Comparison of ENCODE assay signal across 1 cellular context in the genomic region with DNA sequence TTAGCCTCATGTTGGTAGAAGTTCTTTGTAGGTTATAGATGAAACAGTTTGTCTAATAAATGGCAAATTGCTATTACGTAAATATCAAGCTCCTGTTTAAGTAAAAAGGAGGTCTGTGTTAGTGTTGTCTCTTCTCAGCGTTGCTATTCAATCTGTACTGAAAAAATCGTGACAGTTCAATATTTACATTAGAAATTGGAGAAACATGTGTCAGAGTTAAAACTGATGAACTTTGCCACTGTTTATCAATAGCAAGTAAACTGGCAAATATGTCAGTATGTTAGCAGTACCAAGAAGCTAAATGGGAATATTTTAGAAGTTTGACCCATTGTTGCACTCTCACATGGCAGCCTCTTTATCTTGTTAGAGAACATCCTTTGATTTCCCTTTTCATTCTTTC.
TF ChIP-seq lines count a peak whose summit lies in the region.

No MANE protein-coding gene starts in this region.

TF ChIP-seq in HepG2, 621 proteins besides CTCF, POLR2A, EP300 and RAD21 (continued from another document and continues in another):
- peak; percentile 46; the same call in 1 of the 2 replicates for TF ChIP-seq HNF4G (IDR thresholded peaks at IDR 0.05; ENCODE audit: borderline replicate concordance, low read depth, low read length)
- peak; percentile 44; the same call in 1 of the 2 replicates for TF ChIP-seq HNF4G (CRISPR knock-in tag; IDR thresholded peaks at IDR 0.05; ENCODE audit: borderline replicate concordance, low read depth)
- peak; percentile 50; the same call in 1 of the 2 replicates for TF ChIP-seq MXD4 (CRISPR knock-in tag; IDR thresholded peaks at IDR 0.05)
- TF ChIP-seq ZNF10 (CRISPR knock-in tag; IDR thresholded peaks at IDR 0.05; ENCODE audit: borderline replicate concordance, low read depth): no peak
- TF ChIP-seq HOXA9 (CRISPR knock-in tag; IDR thresholded peaks at IDR 0.05; ENCODE audit: borderline replicate concordance): no peak
- TF ChIP-seq, protein P1, sequence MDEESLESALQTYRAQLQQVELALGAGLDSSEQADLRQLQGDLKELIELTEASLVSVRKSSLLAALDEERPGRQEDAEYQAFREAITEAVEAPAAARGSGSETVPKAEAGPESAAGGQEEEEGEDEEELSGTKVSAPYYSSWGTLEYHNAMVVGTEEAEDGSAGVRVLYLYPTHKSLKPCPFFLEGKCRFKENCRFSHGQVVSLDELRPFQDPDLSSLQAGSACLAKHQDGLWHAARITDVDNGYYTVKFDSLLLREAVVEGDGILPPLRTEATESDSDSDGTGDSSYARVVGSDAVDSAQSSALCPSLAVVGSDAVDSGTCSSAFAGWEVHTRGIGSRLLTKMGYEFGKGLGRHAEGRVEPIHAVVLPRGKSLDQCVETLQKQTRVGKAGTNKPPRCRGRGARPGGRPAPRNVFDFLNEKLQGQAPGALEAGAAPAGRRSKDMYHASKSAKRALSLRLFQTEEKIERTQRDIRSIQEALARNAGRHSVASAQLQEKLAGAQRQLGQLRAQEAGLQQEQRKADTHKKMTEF (CRISPR knock-in tag; IDR thresholded peaks at IDR 0.05): peak; percentile 85; the same call in 1 of the 2 replicates
- TF ChIP-seq ARNTL (CRISPR knock-in tag; IDR thresholded peaks at IDR 0.05): peak; percentile 71; the same call in 1 of the 2 replicates
- no peak for TF ChIP-seq BRD4 (CRISPR knock-in tag; IDR thresholded peaks at IDR 0.05)
- no peak for TF ChIP-seq ZNF230 (CRISPR knock-in tag; IDR thresholded peaks at IDR 0.05)
- no peak for TF ChIP-seq ATM (IDR thresholded peaks at IDR 0.05; ENCODE audit: borderline replicate concordance)
- TF ChIP-seq SIX4 (CRISPR knock-in tag; IDR thresholded peaks at IDR 0.05): peak; percentile 93
- TF ChIP-seq, protein P2, sequence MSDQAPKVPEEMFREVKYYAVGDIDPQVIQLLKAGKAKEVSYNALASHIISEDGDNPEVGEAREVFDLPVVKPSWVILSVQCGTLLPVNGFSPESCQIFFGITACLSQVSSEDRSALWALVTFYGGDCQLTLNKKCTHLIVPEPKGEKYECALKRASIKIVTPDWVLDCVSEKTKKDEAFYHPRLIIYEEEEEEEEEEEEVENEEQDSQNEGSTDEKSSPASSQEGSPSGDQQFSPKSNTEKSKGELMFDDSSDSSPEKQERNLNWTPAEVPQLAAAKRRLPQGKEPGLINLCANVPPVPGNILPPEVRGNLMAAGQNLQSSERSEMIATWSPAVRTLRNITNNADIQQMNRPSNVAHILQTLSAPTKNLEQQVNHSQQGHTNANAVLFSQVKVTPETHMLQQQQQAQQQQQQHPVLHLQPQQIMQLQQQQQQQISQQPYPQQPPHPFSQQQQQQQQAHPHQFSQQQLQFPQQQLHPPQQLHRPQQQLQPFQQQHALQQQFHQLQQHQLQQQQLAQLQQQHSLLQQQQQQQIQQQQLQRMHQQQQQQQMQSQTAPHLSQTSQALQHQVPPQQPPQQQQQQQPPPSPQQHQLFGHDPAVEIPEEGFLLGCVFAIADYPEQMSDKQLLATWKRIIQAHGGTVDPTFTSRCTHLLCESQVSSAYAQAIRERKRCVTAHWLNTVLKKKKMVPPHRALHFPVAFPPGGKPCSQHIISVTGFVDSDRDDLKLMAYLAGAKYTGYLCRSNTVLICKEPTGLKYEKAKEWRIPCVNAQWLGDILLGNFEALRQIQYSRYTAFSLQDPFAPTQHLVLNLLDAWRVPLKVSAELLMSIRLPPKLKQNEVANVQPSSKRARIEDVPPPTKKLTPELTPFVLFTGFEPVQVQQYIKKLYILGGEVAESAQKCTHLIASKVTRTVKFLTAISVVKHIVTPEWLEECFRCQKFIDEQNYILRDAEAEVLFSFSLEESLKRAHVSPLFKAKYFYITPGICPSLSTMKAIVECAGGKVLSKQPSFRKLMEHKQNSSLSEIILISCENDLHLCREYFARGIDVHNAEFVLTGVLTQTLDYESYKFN (CRISPR knock-in tag; conservative IDR thresholded peaks at IDR 0.05): peak; percentile 96
- TF ChIP-seq, protein P3, sequence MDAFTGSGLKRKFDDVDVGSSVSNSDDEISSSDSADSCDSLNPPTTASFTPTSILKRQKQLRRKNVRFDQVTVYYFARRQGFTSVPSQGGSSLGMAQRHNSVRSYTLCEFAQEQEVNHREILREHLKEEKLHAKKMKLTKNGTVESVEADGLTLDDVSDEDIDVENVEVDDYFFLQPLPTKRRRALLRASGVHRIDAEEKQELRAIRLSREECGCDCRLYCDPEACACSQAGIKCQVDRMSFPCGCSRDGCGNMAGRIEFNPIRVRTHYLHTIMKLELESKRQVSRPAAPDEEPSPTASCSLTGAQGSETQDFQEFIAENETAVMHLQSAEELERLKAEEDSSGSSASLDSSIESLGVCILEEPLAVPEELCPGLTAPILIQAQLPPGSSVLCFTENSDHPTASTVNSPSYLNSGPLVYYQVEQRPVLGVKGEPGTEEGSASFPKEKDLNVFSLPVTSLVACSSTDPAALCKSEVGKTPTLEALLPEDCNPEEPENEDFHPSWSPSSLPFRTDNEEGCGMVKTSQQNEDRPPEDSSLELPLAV (CRISPR knock-in tag; conservative IDR thresholded peaks at IDR 0.05; ENCODE audit: low read depth): no peak
- peak; percentile 84 for TF ChIP-seq FOXO1 (CRISPR knock-in tag; IDR thresholded peaks at IDR 0.05)
- TF ChIP-seq, protein P4, sequence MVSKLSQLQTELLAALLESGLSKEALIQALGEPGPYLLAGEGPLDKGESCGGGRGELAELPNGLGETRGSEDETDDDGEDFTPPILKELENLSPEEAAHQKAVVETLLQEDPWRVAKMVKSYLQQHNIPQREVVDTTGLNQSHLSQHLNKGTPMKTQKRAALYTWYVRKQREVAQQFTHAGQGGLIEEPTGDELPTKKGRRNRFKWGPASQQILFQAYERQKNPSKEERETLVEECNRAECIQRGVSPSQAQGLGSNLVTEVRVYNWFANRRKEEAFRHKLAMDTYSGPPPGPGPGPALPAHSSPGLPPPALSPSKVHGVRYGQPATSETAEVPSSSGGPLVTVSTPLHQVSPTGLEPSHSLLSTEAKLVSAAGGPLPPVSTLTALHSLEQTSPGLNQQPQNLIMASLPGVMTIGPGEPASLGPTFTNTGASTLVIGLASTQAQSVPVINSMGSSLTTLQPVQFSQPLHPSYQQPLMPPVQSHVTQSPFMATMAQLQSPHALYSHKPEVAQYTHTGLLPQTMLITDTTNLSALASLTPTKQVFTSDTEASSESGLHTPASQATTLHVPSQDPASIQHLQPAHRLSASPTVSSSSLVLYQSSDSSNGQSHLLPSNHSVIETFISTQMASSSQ (IDR thresholded peaks at IDR 0.05; ENCODE audit: low read depth): peak; percentile 24; the same call in 1 of the 2 replicates
- TF ChIP-seq, protein P4 (CRISPR knock-in tag; IDR thresholded peaks at IDR 0.05; ENCODE audit: borderline replicate concordance): peak; percentile 54; the same call in 1 of the 2 replicates
- TF ChIP-seq ZNF143 (CRISPR knock-in tag; IDR thresholded peaks at IDR 0.05): no peak
- peak; percentile 44; the same call in 1 of the 2 replicates for TF ChIP-seq EHMT2 (IDR thresholded peaks at IDR 0.05; ENCODE audit: borderline replicate concordance, low read depth, low read length)
- TF ChIP-seq ZNF570 (CRISPR knock-in tag; IDR thresholded peaks at IDR 0.05; ENCODE audit: borderline replicate concordance): no peak
- no peak for TF ChIP-seq ZFP37 (CRISPR knock-in tag; IDR thresholded peaks at IDR 0.05; ENCODE audit: borderline replicate concordance)
- peak; percentile 60 for TF ChIP-seq CEBPG (CRISPR knock-in tag; IDR thresholded peaks at IDR 0.05)
- TF ChIP-seq ZNF292 (CRISPR knock-in tag; IDR thresholded peaks at IDR 0.05; ENCODE audit: borderline replicate concordance, low read depth): 0 out of 2 replicates have a peak, but pooled peaks have one; percentile 65
- no peak for TF ChIP-seq MAF1 (CRISPR knock-in tag; IDR thresholded peaks at IDR 0.05; ENCODE audit: borderline replicate concordance)
- TF ChIP-seq FOXK1 (CRISPR knock-in tag; IDR thresholded peaks at IDR 0.05; ENCODE audit: borderline replicate concordance, low read depth): peak; percentile 83
- no peak for TF ChIP-seq ZFAT (CRISPR knock-in tag; conservative IDR thresholded peaks at IDR 0.05)
- no peak for TF ChIP-seq ZNF549 (CRISPR knock-in tag; IDR thresholded peaks at IDR 0.05)
- no peak for TF ChIP-seq ADNP (CRISPR knock-in tag; IDR thresholded peaks at IDR 0.05)
- peak; percentile 65; the same call in 1 of the 2 replicates for TF ChIP-seq ZNF652 (CRISPR knock-in tag; IDR thresholded peaks at IDR 0.05; ENCODE audit: borderline replicate concordance, low read depth)
- no peak for TF ChIP-seq ZSCAN25 (CRISPR knock-in tag; IDR thresholded peaks at IDR 0.05)
- TF ChIP-seq PRMT3 (CRISPR knock-in tag; IDR thresholded peaks at IDR 0.05; ENCODE audit: borderline replicate concordance, low read depth): no peak
- no peak for TF ChIP-seq ZSCAN20 (CRISPR knock-in tag; IDR thresholded peaks at IDR 0.05; ENCODE audit: borderline replicate concordance)
- peak; percentile 55 for TF ChIP-seq PHF5A (CRISPR knock-in tag; IDR thresholded peaks at IDR 0.05; ENCODE audit: low read depth, unreplicated experiment)
- TF ChIP-seq RXRB (CRISPR knock-in tag; IDR thresholded peaks at IDR 0.05; ENCODE audit: borderline replicate concordance): peak; percentile 95
- TF ChIP-seq, protein P5, sequence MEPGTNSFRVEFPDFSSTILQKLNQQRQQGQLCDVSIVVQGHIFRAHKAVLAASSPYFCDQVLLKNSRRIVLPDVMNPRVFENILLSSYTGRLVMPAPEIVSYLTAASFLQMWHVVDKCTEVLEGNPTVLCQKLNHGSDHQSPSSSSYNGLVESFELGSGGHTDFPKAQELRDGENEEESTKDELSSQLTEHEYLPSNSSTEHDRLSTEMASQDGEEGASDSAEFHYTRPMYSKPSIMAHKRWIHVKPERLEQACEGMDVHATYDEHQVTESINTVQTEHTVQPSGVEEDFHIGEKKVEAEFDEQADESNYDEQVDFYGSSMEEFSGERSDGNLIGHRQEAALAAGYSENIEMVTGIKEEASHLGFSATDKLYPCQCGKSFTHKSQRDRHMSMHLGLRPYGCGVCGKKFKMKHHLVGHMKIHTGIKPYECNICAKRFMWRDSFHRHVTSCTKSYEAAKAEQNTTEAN (CRISPR knock-in tag; conservative IDR thresholded peaks at IDR 0.05): peak; percentile 51; the same call in 1 of the 2 replicates
- peak; percentile 82; the same call in 1 of the 2 replicates for TF ChIP-seq GATA4 (IDR thresholded peaks at IDR 0.05; ENCODE audit: borderline replicate concordance, low read depth)
- no peak for TF ChIP-seq CAMTA2 (CRISPR knock-in tag; IDR thresholded peaks at IDR 0.05; ENCODE audit: borderline replicate concordance)
- no peak for TF ChIP-seq GABPA (IDR thresholded peaks at IDR 0.05; ENCODE audit: low read depth, low read length)
- TF ChIP-seq GABPA (CRISPR knock-in tag; IDR thresholded peaks at IDR 0.05; ENCODE audit: low read depth): peak; percentile 29; the same call in 1 of the 2 replicates
- no peak for TF ChIP-seq SOX13 (IDR thresholded peaks at IDR 0.05)
- peak in 1 of 2 experiments; percentile 90; a peak in 2 of 4 replicates for TF ChIP-seq SOX13 (CRISPR knock-in tag; conservative IDR thresholded peaks at IDR 0.05 in 1 of 2, IDR thresholded peaks at IDR 0.05 in 1 of 2)
- no peak for TF ChIP-seq NR3C1 (CRISPR knock-in tag; IDR thresholded peaks at IDR 0.05)
- peak; percentile 80 for TF ChIP-seq HNF4A (CRISPR knock-in tag; IDR thresholded peaks at IDR 0.05)
- TF ChIP-seq, protein P6, sequence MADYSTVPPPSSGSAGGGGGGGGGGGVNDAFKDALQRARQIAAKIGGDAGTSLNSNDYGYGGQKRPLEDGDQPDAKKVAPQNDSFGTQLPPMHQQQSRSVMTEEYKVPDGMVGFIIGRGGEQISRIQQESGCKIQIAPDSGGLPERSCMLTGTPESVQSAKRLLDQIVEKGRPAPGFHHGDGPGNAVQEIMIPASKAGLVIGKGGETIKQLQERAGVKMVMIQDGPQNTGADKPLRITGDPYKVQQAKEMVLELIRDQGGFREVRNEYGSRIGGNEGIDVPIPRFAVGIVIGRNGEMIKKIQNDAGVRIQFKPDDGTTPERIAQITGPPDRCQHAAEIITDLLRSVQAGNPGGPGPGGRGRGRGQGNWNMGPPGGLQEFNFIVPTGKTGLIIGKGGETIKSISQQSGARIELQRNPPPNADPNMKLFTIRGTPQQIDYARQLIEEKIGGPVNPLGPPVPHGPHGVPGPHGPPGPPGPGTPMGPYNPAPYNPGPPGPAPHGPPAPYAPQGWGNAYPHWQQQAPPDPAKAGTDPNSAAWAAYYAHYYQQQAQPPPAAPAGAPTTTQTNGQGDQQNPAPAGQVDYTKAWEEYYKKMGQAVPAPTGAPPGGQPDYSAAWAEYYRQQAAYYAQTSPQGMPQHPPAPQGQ (CRISPR knock-in tag; IDR thresholded peaks at IDR 0.05; ENCODE audit: borderline replicate concordance): no peak
- TF ChIP-seq TEAD3 (CRISPR knock-in tag; optimal IDR thresholded peaks at IDR 0.05; ENCODE audit: borderline replicate concordance): peak; percentile 68
- TF ChIP-seq, protein P7, sequence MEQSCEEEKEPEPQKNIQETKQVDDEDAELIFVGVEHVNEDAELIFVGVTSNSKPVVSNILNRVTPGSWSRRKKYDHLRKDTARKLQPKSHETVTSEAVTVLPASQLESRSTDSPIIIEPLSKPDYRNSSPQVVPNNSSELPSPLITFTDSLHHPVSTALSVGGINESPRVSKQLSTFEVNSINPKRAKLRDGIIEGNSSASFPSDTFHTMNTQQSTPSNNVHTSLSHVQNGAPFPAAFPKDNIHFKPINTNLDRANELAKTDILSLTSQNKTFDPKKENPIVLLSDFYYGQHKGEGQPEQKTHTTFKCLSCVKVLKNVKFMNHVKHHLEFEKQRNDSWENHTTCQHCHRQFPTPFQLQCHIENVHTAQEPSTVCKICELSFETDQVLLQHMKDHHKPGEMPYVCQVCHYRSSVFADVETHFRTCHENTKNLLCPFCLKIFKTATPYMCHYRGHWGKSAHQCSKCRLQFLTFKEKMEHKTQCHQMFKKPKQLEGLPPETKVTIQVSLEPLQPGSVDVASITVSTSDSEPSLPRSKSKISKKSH (CRISPR knock-in tag; IDR thresholded peaks at IDR 0.05; ENCODE audit: borderline replicate concordance): no peak
- no peak for TF ChIP-seq ZNF776 (CRISPR knock-in tag; IDR thresholded peaks at IDR 0.05)
- no peak for TF ChIP-seq CEBPB (IDR thresholded peaks at IDR 0.05; ENCODE audit: borderline replicate concordance, low read depth, low read length)
- peak; percentile 43; the same call in 1 of the 2 replicates for TF ChIP-seq ZNF644 (CRISPR knock-in tag; IDR thresholded peaks at IDR 0.05; ENCODE audit: low read depth)
- TF ChIP-seq NCOR1 (IDR thresholded peaks at IDR 0.05; ENCODE audit: borderline replicate concordance, low read length): peak; percentile 67; the same call in 1 of the 2 replicates
- TF ChIP-seq ZNF331 (CRISPR knock-in tag; IDR thresholded peaks at IDR 0.05): peak; percentile 37; the same call in 1 of the 2 replicates
- no peak for TF ChIP-seq RFXAP (CRISPR knock-in tag; IDR thresholded peaks at IDR 0.05; ENCODE audit: borderline replicate concordance)
